In genomic region chr6:15437090-15437489, GRCh38 we compare ENCODE assay signal across 13 cellular contexts.
DNase-seq lines count a peak whose midpoint lies in the region; ATAC-seq and TF ChIP-seq lines count a peak whose summit lies in the region.
"Had no signal": no experiment of that assay in that cellular context is flagged by ENCODE, and none has a peak within 500 bp of the region (broad histone marks: within the 10 kb centered on the region; RNA-seq: fewer than 3 reads in every experiment).

No MANE protein-coding gene starts in this region.

- WGBS in suprapubic skin = 93% methylated on average over 2 of the region's 2 CpGs

- peaks cover 0 to 9% of the 10 kb centered on the region in 2 donors for H3K9me3 Mint-ChIP-seq in activated naive CD4-positive, alpha-beta T cell treated with anti-CD3 and anti-CD28 coated beads, Interleukin-2, amount 50 U/mL, for 72 hours
- H3K9me3 Mint-ChIP-seq in activated CD8-positive, alpha-beta T cell treated with anti-CD3 and anti-CD28 coated beads, Interleukin-2, amount 10 ng/mL, durations not matched to agents 7 days and 5 days (ENCODE audit: insufficient read depth) = peaks cover 7% of the 10 kb centered on the region

- DNase-seq in activated naive CD4-positive, alpha-beta T cell treated with anti-CD3 and anti-CD28 coated beads, Interleukin-2, amount 50 U/mL, for 72 hours (ENCODE audit: low spot score in 2 of 2) = no peak
- DNase-seq in activated naive CD4-positive, alpha-beta T cell (lab: John Stamatoyannopoulos, UW) = no peak
- DNase-seq in activated CD8-positive, alpha-beta T cell treated with anti-CD3 and anti-CD28 coated beads, Interleukin-2, amount 10 ng/mL, durations not matched to agents 7 days and 5 days = no peak
- DNase-seq in islet precursor cell (peak; percentile 20), mucosa of gallbladder (ENCODE audit: low spot score) (no peak), SKM-1 treated with dmso at 0.1 percent for 144 hours (lab: John Stamatoyannopoulos, UW; ENCODE audit: unreplicated experiment) (no peak), suprapubic skin (ENCODE audit: low spot score in 2 of 2) (no peak)
- DNase-seq: heart right ventricle; mammary epithelial cell; NCI-H1694; NCI-H345; RPMI8226; stimulated activated CD4-positive, alpha-beta T cell treated with anti-CD3 and anti-CD28 coated beads, Interleukin-15, amount 100 ng/mL, for 24 hours had no signal

- H3K27me3 Mint-ChIP-seq in activated CD8-positive, alpha-beta T cell treated with anti-CD3 and anti-CD28 coated beads, Interleukin-2, amount 10 ng/mL, durations not matched to agents 7 days and 5 days (ENCODE audit: low read depth) = no peaks in the 10 kb centered on the region

- CTCF ChIA-PET in activated CD8-positive, alpha-beta T cell treated with anti-CD3 and anti-CD28 coated beads, Interleukin-2, amount 10 ng/mL, durations not matched to agents 7 days and 5 days (lab: Charles Lee) = no interaction called here

- no peak for TF ChIP-seq EP300 in suprapubic skin (IDR thresholded peaks at IDR 0.05)

- no peaks in the 10 kb centered on the region for H3K36me3 ChIP-seq in suprapubic skin
- H3K36me3 ChIP-seq: heart right ventricle had no signal

- peak overlapping the region; percentile 11 to 66 for H3K27ac Mint-ChIP-seq in activated naive CD4-positive, alpha-beta T cell treated with anti-CD3 and anti-CD28 coated beads, Interleukin-2, amount 50 U/mL, for 72 hours
- peak overlapping the region; percentile 80 for H3K27ac Mint-ChIP-seq in activated CD8-positive, alpha-beta T cell treated with anti-CD3 and anti-CD28 coated beads, Interleukin-2, amount 10 ng/mL, durations not matched to agents 7 days and 5 days

- peak in 1 of 2 donors; percentile 11 for ATAC-seq in activated naive CD4-positive, alpha-beta T cell treated with anti-CD3 and anti-CD28 coated beads, Interleukin-2, amount 50 U/mL, for 72 hours
- no peak for ATAC-seq in activated CD8-positive, alpha-beta T cell treated with anti-CD3 and anti-CD28 coated beads, Interleukin-2, amount 10 ng/mL, durations not matched to agents 7 days and 5 days
- ATAC-seq: heart right ventricle had no signal

- H3K4me3 Mint-ChIP-seq in activated CD8-positive, alpha-beta T cell treated with anti-CD3 and anti-CD28 coated beads, Interleukin-2, amount 10 ng/mL, durations not matched to agents 7 days and 5 days = no peak overlapping the region

- POLR2A ChIA-PET in activated CD8-positive, alpha-beta T cell treated with anti-CD3 and anti-CD28 coated beads, Interleukin-2, amount 10 ng/mL, durations not matched to agents 7 days and 5 days (lab: Charles Lee) = interaction anchor here (1.8 kb wide), 1 partner anchor 15 kb away, joined by 5 read pairs; no protein-coding TSS in a partner anchor

- no peak for TF ChIP-seq CTCF in suprapubic skin (IDR thresholded peaks at IDR 0.05)

- peaks cover 11% of the 10 kb centered on the region for H3K9me3 ChIP-seq in suprapubic skin

- no peak for TF ChIP-seq POLR2A in suprapubic skin (IDR thresholded peaks at IDR 0.05)

- H3K27me3 ChIP-seq in suprapubic skin = no peaks in the 10 kb centered on the region
- H3K27me3 ChIP-seq: heart right ventricle had no signal

- peaks cover 66% of the 10 kb centered on the region for H3K4me1 ChIP-seq in suprapubic skin

- H3K4me3 ChIP-seq in suprapubic skin = no peak overlapping the region
- H3K4me3 ChIP-seq: heart right ventricle had no signal

- no peak overlapping the region for H3K27ac ChIP-seq in suprapubic skin
- H3K27ac ChIP-seq: heart right ventricle had no signal

- H3K4me1 Mint-ChIP-seq in activated CD8-positive, alpha-beta T cell treated with anti-CD3 and anti-CD28 coated beads, Interleukin-2, amount 10 ng/mL, durations not matched to agents 7 days and 5 days (ENCODE audit: low read depth) = peaks cover 91% of the 10 kb centered on the region

- H3K36me3 Mint-ChIP-seq in activated naive CD4-positive, alpha-beta T cell treated with anti-CD3 and anti-CD28 coated beads, Interleukin-2, amount 50 U/mL, for 72 hours = peaks cover 0 to 41% of the 10 kb centered on the region in 2 donors
- H3K36me3 Mint-ChIP-seq in activated CD8-positive, alpha-beta T cell treated with anti-CD3 and anti-CD28 coated beads, Interleukin-2, amount 10 ng/mL, durations not matched to agents 7 days and 5 days (ENCODE audit: low read depth) = peaks cover 42% of the 10 kb centered on the region
